8 cellular contexts compared by ENCODE assay signal in genomic region chr15:50145451-50145872, GRCh38. TPM values are rescaled to one million over a fixed set of nuclear protein-coding genes. Genes with fewer than 3 reads are reported as not detected.
A peak's percentile ranks its signal among the peaks of the same experiment; 100 is the strongest.
DNase-seq lines count a peak whose midpoint lies in the region; ATAC-seq and TF ChIP-seq lines count a peak whose summit lies in the region.

No MANE protein-coding gene starts in this region.

- H3K36me3 Mint-ChIP-seq in MCF 10A (ENCODE audit: insufficient read depth, unreplicated experiment) = peaks cover 5% of the 10 kb centered on the region
- peaks cover 4% of the 10 kb centered on the region for H3K36me3 Mint-ChIP-seq in activated CD4-positive, alpha-beta T cell treated with anti-CD3 and anti-CD28 coated beads for 36 hours (ENCODE audit: low read depth)

- no peaks in the 10 kb centered on the region for H3K9me3 Mint-ChIP-seq in MCF 10A (ENCODE audit: unreplicated experiment)
- no peaks in the 10 kb centered on the region for H3K9me3 Mint-ChIP-seq in activated CD4-positive, alpha-beta T cell treated with anti-CD3 and anti-CD28 coated beads for 36 hours (ENCODE audit: low read depth)

- POLR2A ChIA-PET in MCF 10A (lab: Yijun Ruan, JAX) = interaction anchor here (0.6 to 1.2 kb wide), 5 partner anchors 11 to 909 kb away, joined by 3 to 5 read pairs (median 4); partner anchors contain the start of genes DTWD1 and FAM227B
- POLR2A ChIA-PET in activated CD4-positive, alpha-beta T cell treated with anti-CD3 and anti-CD28 coated beads for 36 hours (lab: Charles Lee) = interaction anchor here (0.7 kb wide), 2 partner anchors 468 to 546 kb away, joined by 3 to 4 read pairs; no protein-coding TSS in a partner anchor

- H3K27ac Mint-ChIP-seq in MCF 10A (ENCODE audit: low read depth, unreplicated experiment) = no peak overlapping the region
- H3K27ac Mint-ChIP-seq in activated CD4-positive, alpha-beta T cell treated with anti-CD3 and anti-CD28 coated beads for 36 hours = no peak overlapping the region

- intact Hi-C loops in MCF 10A (cut with micrococcal nuclease) = loop anchor here (1.0 to 10.0 kb wide), 10 partner anchors 29 to 1787 kb away; partner anchors contain the start of genes AP4E1, CEP152 and FGF7
- intact Hi-C loops in activated CD4-positive, alpha-beta T cell treated with anti-CD3 and anti-CD28 coated beads for 36 hours (cut with DNase I, micrococcal nuclease) = loop anchor here (1.0 to 10.0 kb wide), 12 partner anchors 169 to 1791 kb away; partner anchors contain the start of genes FGF7 (in 1 of the 2) and SECISBP2L (in 1 of the 2)

- no TSS peak for BruUV-seq in MCF 10A (replicated peaks; lab: Mats Ljungman, UMichigan)

- TF ChIP-seq CTCF in MCF 10A (IDR thresholded peaks at IDR 0.05; ENCODE audit: unreplicated experiment) = peak; percentile 49

- ATAC-seq in HG02763 (IDR thresholded peaks at IDR 0.05; ENCODE audit: unreplicated experiment) = peak; percentile 56
- ATAC-seq in activated CD4-positive, alpha-beta T cell treated with anti-CD3 and anti-CD28 coated beads for 36 hours = no peak

- H3K4me3 Mint-ChIP-seq in MCF 10A (ENCODE audit: unreplicated experiment) = no peak overlapping the region
- no peak overlapping the region for H3K4me3 Mint-ChIP-seq in activated CD4-positive, alpha-beta T cell treated with anti-CD3 and anti-CD28 coated beads for 36 hours

- CTCF ChIA-PET in MCF 10A (lab: Yijun Ruan, JAX) = interaction anchor here (0.6 to 7.4 kb wide), 41 partner anchors 10 to 1786 kb away, joined by 3 to 136 read pairs (median 3); no protein-coding TSS in a partner anchor
- CTCF ChIA-PET in activated CD4-positive, alpha-beta T cell treated with anti-CD3 and anti-CD28 coated beads for 36 hours (lab: Charles Lee) = interaction anchor here (0.5 to 2.2 kb wide), 25 partner anchors 14 to 1723 kb away, joined by 3 to 13 read pairs (median 3); partner anchors contain the start of gene EID1

- DNase-seq in DMS79 treated with DMSO at 0.1 percent for 48 hours (lab: John Stamatoyannopoulos, UW) (peak; percentile 42), NCI-H524 treated with DMSO at 0.1 percent for 48 hours (lab: John Stamatoyannopoulos, UW) (peak; percentile 19), MCF 10A (ENCODE audit: unreplicated experiment) (peak; percentile 75), iris pigment epithelial cell (ENCODE audit: low read depth) (peak; percentile 80), stromal cell of bone marrow (ENCODE audit: low read depth) (peak; percentile 67)
- no peak for DNase-seq in activated naive CD4-positive, alpha-beta T cell treated with anti-CD3 and anti-CD28 coated beads, Interleukin-2, amount 50 U/mL, for 16 hours
- DNase-seq in activated CD4-positive, alpha-beta T cell treated with anti-CD3 and anti-CD28 coated beads for 36 hours = no peak

- H3K27me3 Mint-ChIP-seq in MCF 10A (ENCODE audit: insufficient read depth, unreplicated experiment) = no peaks in the 10 kb centered on the region
- no peaks in the 10 kb centered on the region for H3K27me3 Mint-ChIP-seq in activated CD4-positive, alpha-beta T cell treated with anti-CD3 and anti-CD28 coated beads for 36 hours

- peaks cover 12% of the 10 kb centered on the region for H3K4me1 Mint-ChIP-seq in MCF 10A (ENCODE audit: insufficient read depth, unreplicated experiment)
- peaks cover 32% of the 10 kb centered on the region for H3K4me1 Mint-ChIP-seq in activated CD4-positive, alpha-beta T cell treated with anti-CD3 and anti-CD28 coated beads for 36 hours

RNA-seq across cellular contexts. Expression of gene ATP8B4, which starts 26.4 kb away (rescaled TPM):
- total RNA-seq in MCF 10A (2022) = not detected in 2 replicates
- 1 to 10 TPM; 5.0 to 5.1 TPM for total RNA-seq in activated CD4-positive, alpha-beta T cell treated with anti-CD3 and anti-CD28 coated beads for 36 hours

RNA-seq across cellular contexts. Expression of gene SLC27A2, which starts 36.5 kb away (rescaled TPM):
- total RNA-seq in MCF 10A (2022) = 0.64 and 0.84 TPM in 2 replicates
- total RNA-seq in activated CD4-positive, alpha-beta T cell treated with anti-CD3 and anti-CD28 coated beads for 36 hours = 10 to 100 TPM; 20.7 to 22.1 TPM

Comparison
In these comparisons a context has a peak if more than half of its experiments do, and no peak if none do; other contexts are left out.
1. DNase-seq: peak in DMS79 treated with DMSO at 0.1 percent for 48 hours (single experiment), NCI-H524 treated with DMSO at 0.1 percent for 48 hours (single experiment), MCF 10A (single experiment), iris pigment epithelial cell (single experiment) and stromal cell of bone marrow (single experiment); none in activated naive CD4-positive, alpha-beta T cell treated with anti-CD3 and anti-CD28 coated beads, Interleukin-2, amount 50 U/mL, for 16 hours (single experiment) and activated CD4-positive, alpha-beta T cell treated with anti-CD3 and anti-CD28 coated beads for 36 hours (single experiment).
2. RNA of gene SLC27A2, which starts 36.5 kb away (total RNA-seq): 20.7 to 22.1 TPM in activated CD4-positive, alpha-beta T cell treated with anti-CD3 and anti-CD28 coated beads for 36 hours; 0.64 to 0.84 TPM in MCF 10A; every median in the first group is over 10 times any median in the second.